In the genomic region with DNA sequence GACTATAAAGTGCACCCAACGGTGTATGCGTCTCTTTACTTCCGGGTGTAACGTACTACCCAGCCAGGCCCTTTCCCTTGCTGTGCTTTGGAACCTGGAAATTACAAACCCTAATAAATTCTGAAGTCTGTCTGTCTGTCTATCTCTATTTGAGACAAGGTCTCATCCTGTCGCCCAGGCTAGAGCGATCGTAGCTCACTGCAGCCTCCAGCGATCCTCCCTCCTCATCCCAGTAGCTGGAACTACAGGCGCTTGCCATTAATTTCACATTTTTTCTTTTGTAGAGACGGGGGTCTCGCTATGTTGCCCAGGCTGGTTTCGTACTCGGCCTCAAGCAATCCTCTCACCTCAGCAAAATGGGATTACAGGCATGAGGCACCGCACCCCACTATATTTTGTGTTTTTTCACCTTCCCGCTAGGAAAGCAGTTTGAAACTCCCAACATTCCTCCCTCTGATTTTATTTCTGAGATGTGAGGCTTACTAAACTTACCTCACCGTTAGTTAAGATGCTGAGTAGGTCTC, we compare ENCODE assay signal across 7 cellular contexts. TPM values are rescaled to one million over a fixed set of nuclear protein-coding genes. Genes with fewer than 3 reads are reported as not detected.
A peak's percentile ranks its signal among the peaks of the same experiment; 100 is the strongest.
DNase-seq lines count a peak whose midpoint lies in the region; ATAC-seq and TF ChIP-seq lines count a peak whose summit lies in the region.

No MANE protein-coding gene starts in this region.

- H3K27me3 ChIP-seq in Peyer's patch = no peaks in the 10 kb centered on the region

- peaks cover 0 to 22% (median 0%) of the 10 kb centered on the region in 3 donors for H3K36me3 ChIP-seq in Peyer's patch

- TF ChIP-seq POLR2A in Peyer's patch (IDR thresholded peaks at IDR 0.05) = no peak

- H3K27ac ChIP-seq in Peyer's patch = peak overlapping the region; percentile 93 to 99 (median 96)

- ATAC-seq in GM19023 (IDR thresholded peaks at IDR 0.05; ENCODE audit: unreplicated experiment) (peak; percentile 44), HG02759 (IDR thresholded peaks at IDR 0.05; ENCODE audit: unreplicated experiment) (peak; percentile 55), esophagus mucosa (peak; percentile 52)

- H3K9me3 ChIP-seq in Peyer's patch = no peaks in the 10 kb centered on the region

- H3K4me1 ChIP-seq in Peyer's patch = peaks cover 0 to 25% (median 0%) of the 10 kb centered on the region in 4 donors

- peak overlapping the region; percentile 73 to 92 (median 80) for H3K4me3 ChIP-seq in Peyer's patch

- DNase-seq in Peyer's patch = no peak
- peak; percentile 48 for DNase-seq in occipital lobe (lab: John Stamatoyannopoulos, UW)
- no peak for DNase-seq in NK-92 treated with Interleukin-12 subunit alpha and Interleukin-12 subunit beta, amount 100 ng/mL, for 24 hours (lab: John Stamatoyannopoulos, UW)
- DNase-seq in activated effector memory CD4-positive, alpha-beta T cell treated with Interleukin-2 at 50 U/mL for 16 hours = no peak

- TF ChIP-seq CTCF in Peyer's patch (IDR thresholded peaks at IDR 0.05) = no peak

RNA-seq across cellular contexts. Expression of a gene that starts 0.5 kb away (rescaled TPM):
- total RNA-seq in Peyer's patch (10 to 100 TPM; 16.5 to 27.5 (median 22.5) TPM), esophagus mucosa (28.9 TPM), occipital lobe (28.5 TPM)

RNA-seq across cellular contexts. Expression of a gene that starts 31.3 kb away (rescaled TPM):
- total RNA-seq in Peyer's patch (10 to 100 TPM; 16.8 to 22.3 (median 20.8) TPM), esophagus mucosa (7.7 TPM), occipital lobe (57.4 TPM)
